Comparison of ENCODE assay signal across 29 cellular contexts in genomic region chr5:136038635-136039034, GRCh38. TPM values are rescaled to one million over a fixed set of nuclear protein-coding genes. Genes with fewer than 3 reads are reported as not detected.
A peak's percentile ranks its signal among the peaks of the same experiment; 100 is the strongest.
DNase-seq lines count a peak whose midpoint lies in the region; ATAC-seq, FAIRE-seq and TF ChIP-seq lines count a peak whose summit lies in the region.
"Had no signal": no experiment of that assay in that cellular context is flagged by ENCODE, and none has a peak within 500 bp of the region (broad histone marks: within the 10 kb centered on the region; RNA-seq: fewer than 3 reads in every experiment).

No MANE protein-coding gene starts in this region.

- DNase-seq in HepG2 (ENCODE audit: low spot score) (no peak), right lobe of liver (no peak), astrocyte of the cerebellum (ENCODE audit: low read depth) (peak; percentile 65), glomerular visceral epithelial cell (ENCODE audit: extremely low spot score) (peak; percentile 47), dermis blood vessel endothelial cell (no peak), activated gamma-delta T cell (lab: John Stamatoyannopoulos, UW) (no peak)
- no peak for DNase-seq in natural killer cell treated with Interleukin-12 subunit alpha and Interleukin-12 subunit beta and Interleukin-15 and Interleukin-18, amount 100 ng/mL, for 72 hours (ENCODE audit: low spot score)
- DNase-seq in activated CD4-positive, alpha-beta T cell treated with anti-CD3 and anti-CD28 coated beads for 36 hours = no peak
- DNase-seq: activated CD4-positive, alpha-beta T cell treated with anti-CD3 and anti-CD28 coated beads, Interleukin-2, amount 10 ng/mL, durations not matched to agents 24 days and 14 days; activated naive CD4-positive, alpha-beta T cell treated with anti-CD3 and anti-CD28 coated beads, Interleukin-2, amount 10 ng/mL, durations not matched to agents 7 days and 5 days; caudate nucleus; hippocampal formation; left ventricle myocardium superior; mucosa of descending colon; NCI-H1694; NCI-H2171; NCI-H510A treated with DMSO at 0.1 percent for 48 hours; right cardiac atrium; stimulated activated CD4-positive, alpha-beta T cell treated with anti-CD3 and anti-CD28 coated beads, Interleukin-15, amount 100 ng/mL, for 24 hours; stimulated activated naive CD8-positive, alpha-beta T cell treated with anti-CD3 and anti-CD28 coated beads, Interleukin-15, amount 100 ng/mL, for 72 hours had no signal

- H3K36me3 ChIP-seq in HepG2 (replicated peaks in 1 of 2; ENCODE audit: control insufficient read depth in 1 of 2, insufficient read depth in 2 of 2, low read length in 2 of 2) (peaks cover 25 to 71% of the 10 kb centered on the region in 2 experiments), right lobe of liver (peaks cover 0 to 5% (median 0%) of the 10 kb centered on the region in 4 donors)
- H3K36me3 ChIP-seq: BLaER1 had no signal

- TF ChIP-seq CTCF in HepG2 (CRISPR knock-in tag; IDR thresholded peaks at IDR 0.05) (no peak), right lobe of liver (IDR thresholded peaks at IDR 0.05) (no peak), astrocyte of the cerebellum (IDR thresholded peaks at IDR 0.05; ENCODE audit: low read depth, low read length, missing control alignments) (no peak)

- FAIRE-seq in HepG2 (lab: Jason Lieb, UNC) = no peak
- FAIRE-seq: frontal cortex, GM18507, HTR-8/SVneo, islet of Langerhans had no signal

- H3K9me3 ChIP-seq in HepG2 (ENCODE audit: low read length) = no peaks in the 10 kb centered on the region
- no peaks in the 10 kb centered on the region for H3K9me3 ChIP-seq in right lobe of liver
- H3K9me3 ChIP-seq: mucosa of descending colon had no signal

- H3K4me1 ChIP-seq in HepG2 (ENCODE audit: insufficient read depth, low read length) (peaks cover 30% of the 10 kb centered on the region), right lobe of liver (no peaks in the 10 kb centered on the region)
- H3K4me1 ChIP-seq: parathyroid adenoma had no signal

- peaks cover 8% of the 10 kb centered on the region for H3K36me3 Mint-ChIP-seq in natural killer cell treated with Interleukin-12 subunit alpha and Interleukin-12 subunit beta and Interleukin-15 and Interleukin-18, amount 100 ng/mL, for 72 hours
- no peaks in the 10 kb centered on the region for H3K36me3 Mint-ChIP-seq in activated CD4-positive, alpha-beta T cell treated with anti-CD3 and anti-CD28 coated beads for 36 hours (ENCODE audit: low read depth)
- H3K36me3 Mint-ChIP-seq: activated naive CD4-positive, alpha-beta T cell treated with anti-CD3 and anti-CD28 coated beads, Interleukin-2, amount 10 ng/mL, durations not matched to agents 7 days and 5 days had no signal

- H3K4me3 Mint-ChIP-seq in natural killer cell treated with Interleukin-12 subunit alpha and Interleukin-12 subunit beta and Interleukin-15 and Interleukin-18, amount 100 ng/mL, for 72 hours = no peak overlapping the region
- H3K4me3 Mint-ChIP-seq in activated CD4-positive, alpha-beta T cell treated with anti-CD3 and anti-CD28 coated beads for 36 hours = no peak overlapping the region
- H3K4me3 Mint-ChIP-seq: activated CD4-positive, alpha-beta T cell treated with anti-CD3 and anti-CD28 coated beads, Interleukin-2, amount 10 ng/mL, durations not matched to agents 24 days and 14 days; activated naive CD4-positive, alpha-beta T cell treated with anti-CD3 and anti-CD28 coated beads, Interleukin-2, amount 10 ng/mL, durations not matched to agents 7 days and 5 days; GM23338; stimulated activated naive CD8-positive, alpha-beta T cell treated with anti-CD3 and anti-CD28 coated beads, Interleukin-15, amount 100 ng/mL, for 72 hours; T-helper 1 cell treated with Interleukin-12 subunit alpha and Interleukin-12 subunit beta and Interleukin-4 antibody, amounts not matched to agents 30 μg/mL and 1 μg/mL, for 36 hours had no signal

- ATAC-seq in HepG2 = no peak
- ATAC-seq in right lobe of liver = no peak
- ATAC-seq in natural killer cell treated with Interleukin-12 subunit alpha and Interleukin-12 subunit beta and Interleukin-15 and Interleukin-18, amount 100 ng/mL, for 72 hours = no peak
- ATAC-seq in activated CD4-positive, alpha-beta T cell treated with anti-CD3 and anti-CD28 coated beads for 36 hours = no peak
- ATAC-seq: GM23338; left ventricle myocardium superior; mucosa of descending colon; right cardiac atrium; stimulated activated naive CD8-positive, alpha-beta T cell treated with anti-CD3 and anti-CD28 coated beads, Interleukin-15, amount 100 ng/mL, for 72 hours had no signal

- H3K27ac ChIP-seq in HepG2 (ENCODE audit: extremely low read length, insufficient read depth, low read length) (no peak overlapping the region), right lobe of liver (no peak overlapping the region)
- H3K27ac ChIP-seq: parathyroid adenoma had no signal

- CTCF ChIA-PET in HepG2 (lab: Yijun Ruan, JAX; ENCODE audit: low intra/inter-chr PET ratio, low total read pairs) = no interaction called here
- CTCF ChIA-PET in activated CD4-positive, alpha-beta T cell treated with anti-CD3 and anti-CD28 coated beads for 36 hours (lab: Charles Lee) = no interaction called here

- TF ChIP-seq EP300 in HepG2 (IDR thresholded peaks at IDR 0.05; ENCODE audit: low read depth in 2 of 2, low read length in 2 of 2) (no peak), HepG2 (CRISPR knock-in tag; IDR thresholded peaks at IDR 0.05; ENCODE audit: borderline replicate concordance) (no peak)

- no peak for TF ChIP-seq RAD21 in HepG2 (CRISPR knock-in tag; IDR thresholded peaks at IDR 0.05)

- H3K27me3 Mint-ChIP-seq in natural killer cell treated with Interleukin-12 subunit alpha and Interleukin-12 subunit beta and Interleukin-15 and Interleukin-18, amount 100 ng/mL, for 72 hours = peaks cover 4 to 7% of the 10 kb centered on the region in 2 donors
- no peaks in the 10 kb centered on the region for H3K27me3 Mint-ChIP-seq in activated CD4-positive, alpha-beta T cell treated with anti-CD3 and anti-CD28 coated beads for 36 hours
- H3K27me3 Mint-ChIP-seq: activated naive CD4-positive, alpha-beta T cell treated with anti-CD3 and anti-CD28 coated beads, Interleukin-2, amount 10 ng/mL, durations not matched to agents 7 days and 5 days; stimulated activated naive CD8-positive, alpha-beta T cell treated with anti-CD3 and anti-CD28 coated beads, Interleukin-15, amount 100 ng/mL, for 72 hours had no signal

- no TSS peak for BruUV-seq in HepG2 (replicated peaks; lab: Mats Ljungman, UMichigan)

- peaks cover 4% of the 10 kb centered on the region for H3K79me2 ChIP-seq in HepG2 (ENCODE audit: insufficient read depth, low read length)
- H3K79me2 ChIP-seq: parathyroid adenoma had no signal

- no peaks in the 10 kb centered on the region for H3K9me3 Mint-ChIP-seq in natural killer cell treated with Interleukin-12 subunit alpha and Interleukin-12 subunit beta and Interleukin-15 and Interleukin-18, amount 100 ng/mL, for 72 hours
- H3K9me3 Mint-ChIP-seq in activated CD4-positive, alpha-beta T cell treated with anti-CD3 and anti-CD28 coated beads for 36 hours (ENCODE audit: low read depth) = no peaks in the 10 kb centered on the region
- H3K9me3 Mint-ChIP-seq: activated CD4-positive, alpha-beta T cell treated with anti-CD3 and anti-CD28 coated beads, Interleukin-2, amount 10 ng/mL, durations not matched to agents 24 days and 14 days; activated naive CD4-positive, alpha-beta T cell treated with anti-CD3 and anti-CD28 coated beads, Interleukin-2, amount 10 ng/mL, durations not matched to agents 7 days and 5 days had no signal

- no peak overlapping the region for H3K9ac ChIP-seq in HepG2 (ENCODE audit: insufficient read depth, low read depth, low read length)
- H3K9ac ChIP-seq: parathyroid adenoma had no signal

- POLR2A ChIA-PET in HepG2 (lab: Yijun Ruan, JAX) = interaction anchor here (1.4 to 5.4 kb wide), 3 partner anchors 10 to 25 kb away, joined by 3 to 29 read pairs (median 12); partner anchors contain the start of gene TGFBI
- POLR2A ChIA-PET in activated CD4-positive, alpha-beta T cell treated with anti-CD3 and anti-CD28 coated beads for 36 hours (lab: Charles Lee) = no interaction called here

- H3K4me3 ChIP-seq in HepG2 (replicated peaks in 1 of 3; ENCODE audit: insufficient read depth in 1 of 3, low read depth in 2 of 3, low read length in 3 of 3) (no peak overlapping the region), right lobe of liver (no peak overlapping the region), astrocyte of the cerebellum (ENCODE audit: low read depth, low read length) (no peak overlapping the region)
- H3K4me3 ChIP-seq: BLaER1, GM23338, mucosa of descending colon, tibial nerve had no signal

- intact Hi-C loops in HepG2 (cut with micrococcal nuclease; ENCODE audit: unreplicated experiment) = no loop called here
- intact Hi-C loops in right lobe of liver (cut with DNase I) = no loop called here
- intact Hi-C loops in activated CD4-positive, alpha-beta T cell treated with anti-CD3 and anti-CD28 coated beads for 36 hours (cut with DNase I, micrococcal nuclease) = loop anchor here in 1 of 2 experiments (5.0 kb wide), 1 partner anchor 94 kb away; the partner anchor contains the start of gene SMAD5

- H3K27me3 ChIP-seq in HepG2 (ENCODE audit: control insufficient read depth in 1 of 2, insufficient read depth in 2 of 2, low read length in 2 of 2) (no peaks in the 10 kb centered on the region), right lobe of liver (no peaks in the 10 kb centered on the region)
- H3K27me3 ChIP-seq: BLaER1, tibial nerve had no signal

- no peak overlapping the region for H2AFZ ChIP-seq in HepG2 (ENCODE audit: low read length)
- H2AFZ ChIP-seq: GM23338, parathyroid adenoma had no signal

- 95% methylated on average over 4 of the region's 4 CpGs for WGBS in HepG2 (ENCODE audit: low lambda C conversion rate)
- WGBS in right lobe of liver (ENCODE audit: insufficient coverage, low coverage, low lambda C conversion rate, missing lambda C conversion rate) = 100% methylated on average over 2 of the region's 4 CpGs

- TF ChIP-seq POLR2A in HepG2 (IDR thresholded peaks at IDR 0.05; ENCODE audit: insufficient read depth in 1 of 2, low read depth in 2 of 2, low read length in 2 of 2) = no peak
- TF ChIP-seq POLR2A in right lobe of liver (IDR thresholded peaks at IDR 0.05) = no peak

- H3K4me2 ChIP-seq in HepG2 (ENCODE audit: low read depth, low read length) = no peak overlapping the region
- H3K4me2 ChIP-seq: GM23338 had no signal

- H3K4me1 Mint-ChIP-seq in natural killer cell treated with Interleukin-12 subunit alpha and Interleukin-12 subunit beta and Interleukin-15 and Interleukin-18, amount 100 ng/mL, for 72 hours (ENCODE audit: low read depth in 2 of 2) = peaks cover 40 to 48% of the 10 kb centered on the region in 2 donors
- H3K4me1 Mint-ChIP-seq in activated CD4-positive, alpha-beta T cell treated with anti-CD3 and anti-CD28 coated beads for 36 hours = peaks cover 35% of the 10 kb centered on the region

- in situ Hi-C loops in HepG2 (cut with HindIII; ENCODE audit: extremely low pct_ligation_motif_present, low pct_unique_long_range_greater_than_20kb) = no loop called here
- in situ Hi-C loops in astrocyte of the cerebellum (cut with HindIII; ENCODE audit: low sequenced_read_pairs) = no loop called here

- H3K27ac Mint-ChIP-seq in natural killer cell treated with Interleukin-12 subunit alpha and Interleukin-12 subunit beta and Interleukin-15 and Interleukin-18, amount 100 ng/mL, for 72 hours = no peak overlapping the region
- H3K27ac Mint-ChIP-seq in activated CD4-positive, alpha-beta T cell treated with anti-CD3 and anti-CD28 coated beads for 36 hours = no peak overlapping the region
- H3K27ac Mint-ChIP-seq: activated CD4-positive, alpha-beta T cell treated with anti-CD3 and anti-CD28 coated beads, Interleukin-2, amount 10 ng/mL, durations not matched to agents 24 days and 14 days; activated naive CD4-positive, alpha-beta T cell treated with anti-CD3 and anti-CD28 coated beads, Interleukin-2, amount 10 ng/mL, durations not matched to agents 7 days and 5 days; GM23338; stimulated activated naive CD8-positive, alpha-beta T cell treated with anti-CD3 and anti-CD28 coated beads, Interleukin-15, amount 100 ng/mL, for 72 hours; T-helper 1 cell treated with Interleukin-12 subunit alpha and Interleukin-12 subunit beta and Interleukin-4 antibody, amounts not matched to agents 30 μg/mL and 1 μg/mL, for 36 hours had no signal

- no peaks in the 10 kb centered on the region for H4K20me1 ChIP-seq in HepG2 (ENCODE audit: insufficient read depth, low read length)
- H4K20me1 ChIP-seq: BLaER1 had no signal

RNA-seq across cellular contexts. Expression of gene TGFBI, which starts 9.8 kb away (rescaled TPM):
- 138 and 275 TPM in 2 replicates for total RNA-seq in HepG2 (2016; rRNA removed; fragmentation: Illumina TruSeq; extraction: Trizol)
- total RNA-seq in HepG2 (2016; cell fraction: cytosol; rRNA removed; fragmentation: Illumina TruSeq; extraction: Trizol; ENCODE audit: low read depth) = 50.3 and 55.8 TPM in 2 replicates
- 131 and 276 TPM in 2 replicates for total RNA-seq in HepG2 (2016; cell fraction: insoluble cytoplasmic fraction; rRNA removed; fragmentation: Illumina TruSeq; extraction: Trizol)
- 113 and 131 TPM in 2 replicates for total RNA-seq in HepG2 (2016; cell fraction: membrane; rRNA removed; fragmentation: Illumina TruSeq; extraction: Trizol)
- total RNA-seq in HepG2 (2016; cell fraction: nucleus; rRNA removed; fragmentation: Illumina TruSeq; extraction: Trizol) = 247 and 314 TPM in 2 replicates
- polyA plus RNA-seq in HepG2 (2011; rRNA removed) = 441 and 457 TPM in 2 replicates
- polyA plus RNA-seq in HepG2 (2011; cell fraction: cytosol; rRNA removed) = 304 and 337 TPM in 2 replicates
- polyA plus RNA-seq in HepG2 (2011; cell fraction: nucleus; rRNA removed) = 658 and 897 TPM in 2 replicates
- polyA plus RNA-seq in HepG2 (2012) = 309 and 371 TPM in 2 replicates
- polyA plus RNA-seq in HepG2 (2016; cell fraction: cytosol; fragmentation: Illumina TruSeq; extraction: Trizol; ENCODE audit: low read depth) = 43.1 and 46.7 TPM in 2 replicates
- 120 and 134 TPM in 2 replicates for polyA plus RNA-seq in HepG2 (2016; cell fraction: insoluble cytoplasmic fraction; fragmentation: Illumina TruSeq; extraction: Trizol; ENCODE audit: low read depth)
- polyA plus RNA-seq in HepG2 (2016; cell fraction: membrane; fragmentation: Illumina TruSeq; extraction: Trizol; ENCODE audit: low read depth) = 83.1 and 98.3 TPM in 2 replicates
- polyA plus RNA-seq in HepG2 (2016; cell fraction: nucleus; fragmentation: Illumina TruSeq; extraction: Trizol; ENCODE audit: insufficient read depth, low read depth) = 385 and 414 TPM in 2 replicates
- polyA minus RNA-seq in HepG2 (2011; rRNA and poly(A)+ RNA removed; ENCODE audit: low replicate concordance) = 25.5 and 364 TPM in 2 replicates
- 249 and 302 TPM in 2 replicates for polyA minus RNA-seq in HepG2 (2011; cell fraction: cytosol; rRNA and poly(A)+ RNA removed)
- 204 and 216 TPM in 2 replicates for polyA minus RNA-seq in HepG2 (2011; cell fraction: nucleus; rRNA and poly(A)+ RNA removed)
- total RNA-seq in right lobe of liver = 100 to 1,000 TPM in 3 of 6 experiments, 10 to 100 TPM in 3; 30.7 to 143 (median 87.2) TPM
- 3.9 and 9.5 TPM in 2 replicates for total RNA-seq in dermis blood vessel endothelial cell
- not detected for total RNA-seq in natural killer cell treated with Interleukin-12 subunit alpha and Interleukin-12 subunit beta and Interleukin-15 and Interleukin-18, amount 100 ng/mL, for 72 hours
- not detected for total RNA-seq in activated CD4-positive, alpha-beta T cell treated with anti-CD3 and anti-CD28 coated beads for 36 hours
- total RNA-seq: activated CD4-positive, alpha-beta T cell treated with anti-CD3 and anti-CD28 coated beads, Interleukin-2, amount 10 ng/mL, durations not matched to agents 24 days and 14 days had no signal

Comparison
In these comparisons a context has a peak if more than half of its experiments do, and no peak if none do; other contexts are left out.
1. DNase-seq: peak in astrocyte of the cerebellum (single experiment) and glomerular visceral epithelial cell (single experiment); none in HepG2 (single experiment), right lobe of liver (0 of 3), dermis blood vessel endothelial cell (single experiment), natural killer cell treated with Interleukin-12 subunit alpha and Interleukin-12 subunit beta and Interleukin-15 and Interleukin-18, amount 100 ng/mL, for 72 hours (single experiment), activated gamma-delta T cell (single experiment) and activated CD4-positive, alpha-beta T cell treated with anti-CD3 and anti-CD28 coated beads for 36 hours (single experiment).